ENCODE assay signal across 20 cellular contexts in genomic region chr6:39753745-39754084, GRCh38. TPM values are rescaled to one million over a fixed set of nuclear protein-coding genes. Genes with fewer than 3 reads are reported as not detected.
DNase-seq lines count a peak whose midpoint lies in the region; ATAC-seq, FAIRE-seq and TF ChIP-seq lines count a peak whose summit lies in the region.
"Had no signal": no experiment of that assay in that cellular context is flagged by ENCODE, and none has a peak within 500 bp of the region (broad histone marks: within the 10 kb centered on the region; RNA-seq: fewer than 3 reads in every experiment).

No MANE protein-coding gene starts in this region.

- TF ChIP-seq RAD21 in K562 (CRISPR knock-in tag; conservative IDR thresholded peaks at IDR 0.05 in 1 of 2, IDR thresholded peaks at IDR 0.05 in 1 of 2) = no peak

- POLR2A ChIA-PET in K562 (lab: Yijun Ruan, JAX) = interaction anchor here (0.6 kb wide), 1 partner anchor 393 kb away, joined by 3 read pairs; no protein-coding TSS in a partner anchor

- DNase-seq in K562 (ENCODE audit: extremely low read depth in 1 of 4, low spot score in 3 of 4) (no peak), pancreas (no peak), uterus (peak; percentile 53 to 62), BE2C (no peak), NCI-H1105 (lab: John Stamatoyannopoulos, UW) (no peak), cortex of kidney (lab: John Stamatoyannopoulos, UW) (no peak)
- DNase-seq: amniotic stem cell, DMS 273 treated with DMSO at 0.1 percent for 48 hours, mucosa of descending colon, MV-4-11, NCI-H2081 treated with DMSO at 0.1 percent for 48 hours, NCI-H526 treated with DMSO at 0.1 percent for 48 hours, T1000 had no signal

- ATAC-seq in K562 (no peak), gastroesophageal sphincter (peak; percentile 84), pancreas (peak in 3 of 4 donors; percentile 33 to 54 (median 45))
- ATAC-seq: activated CD4-positive, CD25-positive, alpha-beta regulatory T cell treated with anti-CD3 and anti-CD28 coated beads, Interleukin-2, amount 50 U/mL, for 24 hours; GM23338; mucosa of descending colon had no signal

- TF ChIP-seq EP300 in K562 (IDR thresholded peaks at IDR 0.05; ENCODE audit: low read length) (no peak), gastroesophageal sphincter (IDR thresholded peaks at IDR 0.05) (no peak)

- H3K9ac ChIP-seq in K562 (ENCODE audit: insufficient read depth in 1 of 2, low read depth in 2 of 2, low read length in 2 of 2) = no peak overlapping the region
- H3K9ac ChIP-seq: BLaER1 had no signal

- H3K4me1 ChIP-seq in K562 (replicated peaks in 1 of 2; ENCODE audit: control insufficient read depth in 2 of 2, insufficient read depth in 2 of 2, low read length in 2 of 2) = no peaks in the 10 kb centered on the region
- peaks cover 0 to 25% (median 4%) of the 10 kb centered on the region in 3 donors for H3K4me1 ChIP-seq in gastroesophageal sphincter
- no peaks in the 10 kb centered on the region for H3K4me1 ChIP-seq in pancreas
- H3K4me1 ChIP-seq in uterus = no peaks in the 10 kb centered on the region
- H3K4me1 ChIP-seq in BE2C = no peaks in the 10 kb centered on the region
- H3K4me1 ChIP-seq: BLaER1 had no signal

- intact Hi-C loops in K562 (cut with micrococcal nuclease) = no loop called here
- intact Hi-C loops in pancreas (cut with DNase I) = no loop called here
- intact Hi-C loops in uterus (cut with DNase I; ENCODE audit: low total_unique reads) = no loop called here

- 2% methylated on average over 3 of the region's 3 CpGs for WGBS in K562 (ENCODE audit: insufficient coverage, low coverage, missing lambda C conversion rate)
- 7 to 40% methylated on average over 1 to 3 of the region's 3 CpGs for WGBS in gastroesophageal sphincter (ENCODE audit: low coverage in 1 of 2), 2 donors
- 76 to 89% methylated on average over 3 of the region's 3 CpGs for WGBS in pancreas, 2 donors

- H2AFZ ChIP-seq in K562 (ENCODE audit: low read depth, low read length) = no peak overlapping the region
- H2AFZ ChIP-seq: GM23338 had no signal

- no peak overlapping the region for H3K27ac ChIP-seq in K562 (ENCODE audit: extremely low read depth, low read depth, low read length)
- peak overlapping the region in 3 of 4 donors; percentile 43 to 56 (median 45) for H3K27ac ChIP-seq in gastroesophageal sphincter
- no peak overlapping the region for H3K27ac ChIP-seq in pancreas
- peak overlapping the region; percentile 55 to 65 for H3K27ac ChIP-seq in uterus
- H3K27ac ChIP-seq: BLaER1 had no signal

- no peak for TF ChIP-seq POLR2A in K562 (conservative IDR thresholded peaks at IDR 0.05)
- no peak for TF ChIP-seq POLR2A in gastroesophageal sphincter (IDR thresholded peaks at IDR 0.05)
- TF ChIP-seq POLR2A in uterus (IDR thresholded peaks at IDR 0.05) = no peak

- no peaks in the 10 kb centered on the region for H3K9me1 ChIP-seq in K562 (ENCODE audit: control insufficient read depth, insufficient read depth, low read length)

- H4K20me1 ChIP-seq in K562 (replicated peaks; ENCODE audit: control insufficient read depth, insufficient read depth, low read length) = no peaks in the 10 kb centered on the region
- H4K20me1 ChIP-seq: BLaER1 had no signal

- no peaks in the 10 kb centered on the region for H3K36me3 ChIP-seq in K562 (ENCODE audit: control insufficient read depth, insufficient read depth, low read length)
- H3K36me3 ChIP-seq in gastroesophageal sphincter = no peaks in the 10 kb centered on the region
- H3K36me3 ChIP-seq in pancreas = no peaks in the 10 kb centered on the region
- no peaks in the 10 kb centered on the region for H3K36me3 ChIP-seq in uterus
- H3K36me3 ChIP-seq in BE2C = no peaks in the 10 kb centered on the region
- H3K36me3 ChIP-seq: BLaER1 had no signal

- H3K9me3 ChIP-seq in K562 (replicated peaks; ENCODE audit: control insufficient read depth, insufficient read depth, low read depth, low read length) (no peaks in the 10 kb centered on the region), gastroesophageal sphincter (no peaks in the 10 kb centered on the region), pancreas (no peaks in the 10 kb centered on the region), uterus (no peaks in the 10 kb centered on the region), BE2C (no peaks in the 10 kb centered on the region)
- H3K9me3 ChIP-seq: BLaER1, mucosa of descending colon had no signal

- FAIRE-seq in K562 (lab: Jason Lieb, UNC) (no peak), pancreas (lab: Jason Lieb, UNC) (no peak)
- FAIRE-seq: colon had no signal

- no peak for TF ChIP-seq CTCF in K562 (IDR thresholded peaks at IDR 0.05 in 2 of 3, conservative IDR thresholded peaks at IDR 0.05 in 1 of 3; ENCODE audit: insufficient read depth in 2 of 3, low read depth in 1 of 3, low read length in 3 of 3)
- TF ChIP-seq CTCF in gastroesophageal sphincter (IDR thresholded peaks at IDR 0.05) = no peak
- TF ChIP-seq CTCF in pancreas (IDR thresholded peaks at IDR 0.05) = no peak
- no peak for TF ChIP-seq CTCF in uterus (IDR thresholded peaks at IDR 0.05)
- TF ChIP-seq CTCF in BE2C (IDR thresholded peaks at IDR 0.05; ENCODE audit: low read depth, low read length) = no peak

- H3K4me2 ChIP-seq in K562 (ENCODE audit: insufficient read depth, low read length) = no peak overlapping the region
- H3K4me2 ChIP-seq: BLaER1, GM23338 had no signal

- no TSS peak for BruUV-seq in K562 (replicated peaks; lab: Mats Ljungman, UMichigan)

- H3K27me3 ChIP-seq in K562 (ENCODE audit: control insufficient read depth in 2 of 2, insufficient read depth in 2 of 2, low read length in 2 of 2) (no peaks in the 10 kb centered on the region; a peak in 3 of 5 replicates), gastroesophageal sphincter (no peaks in the 10 kb centered on the region), pancreas (no peaks in the 10 kb centered on the region), uterus (no peaks in the 10 kb centered on the region), BE2C (no peaks in the 10 kb centered on the region; the same call in 1 of the 2 replicates)
- H3K27me3 ChIP-seq: BLaER1 had no signal

- in situ Hi-C loops in K562 (cut with MboI) = no loop called here

- no peaks in the 10 kb centered on the region for H3K79me2 ChIP-seq in K562 (ENCODE audit: control insufficient read depth, insufficient read depth, low read length)

- CTCF ChIA-PET in K562 (lab: Yijun Ruan, JAX; ENCODE audit: low intra/inter-chr PET ratio) = no interaction called here

- H3K4me3 ChIP-seq in K562 = no peak overlapping the region
- H3K4me3 ChIP-seq in gastroesophageal sphincter = no peak overlapping the region
- H3K4me3 ChIP-seq in pancreas = no peak overlapping the region
- H3K4me3 ChIP-seq in uterus = no peak overlapping the region
- H3K4me3 ChIP-seq in BE2C (ENCODE audit: low read depth, low read length) = no peak overlapping the region
- H3K4me3 ChIP-seq: BLaER1, GM23338, mucosa of descending colon had no signal

RNA-seq across cellular contexts. Expression of gene KIF6, which starts 28.5 kb away (rescaled TPM):
- not detected in 2 replicates for total RNA-seq in K562 (2011; cell fraction: chromatin; rRNA removed; ENCODE audit: low replicate concordance)
- not detected in 2 replicates for total RNA-seq in K562 (2011; cell fraction: nucleolus; rRNA removed)
- not detected in 2 replicates for total RNA-seq in K562 (2011; cell fraction: nucleoplasm; rRNA removed)
- not detected in 2 replicates for total RNA-seq in K562 (2014; rRNA removed)
- not detected in 2 replicates for total RNA-seq in K562 (2014; rRNA removed; fragmentation: Illumina TruSeq; extraction: Trizol)
- not detected in 2 replicates for total RNA-seq in K562 (2015; rRNA removed; fragmentation: Illumina TruSeq; extraction: Trizol)
- total RNA-seq in K562 (2021) = not detected in 2 replicates
- not detected in 2 replicates for polyA plus RNA-seq in K562 (2011; rRNA removed)
- 0.04 TPM in 1 of 2 replicates, not detected in the other for polyA plus RNA-seq in K562 (2011; cell fraction: cytosol; rRNA removed)
- polyA plus RNA-seq in K562 (2011; cell fraction: nucleus; rRNA removed) = not detected in 2 replicates
- polyA plus RNA-seq in K562 (2012) = not detected in 2 replicates
- polyA plus RNA-seq in K562 (2014; fragmentation: Illumina TruSeq; extraction: Trizol) = not detected in 2 replicates
- polyA plus RNA-seq in K562 (2014; fragmentation: Nextera tagmentation; extraction: Ambion mirVana) = not detected
- not detected in 2 replicates for polyA plus RNA-seq in K562 (2014; rRNA removed)
- polyA minus RNA-seq in K562 (2011; rRNA and poly(A)+ RNA removed) = not detected in 2 replicates
- polyA minus RNA-seq in K562 (2011; cell fraction: cytosol; rRNA and poly(A)+ RNA removed) = not detected in 2 replicates
- polyA minus RNA-seq in K562 (2011; cell fraction: nucleus; rRNA and poly(A)+ RNA removed) = not detected in 2 replicates
- total RNA-seq in gastroesophageal sphincter = 1 to 10 TPM in 2 of 4 donors, under 1 TPM in 2; 0.47 to 2.3 (median 0.97) TPM
- total RNA-seq in pancreas = under 1 TPM; 0.19 to 0.78 (median 0.40) TPM
- polyA plus RNA-seq in pancreas = 1 to 10 TPM in 1 of 2 donors, under 1 TPM in 1; 0.57 to 1.0 TPM
- total RNA-seq in uterus = 1 to 10 TPM in 2 of 4 donors, under 1 TPM in 1, not detected in 1; 0.26 to 1.8 (median 1.6) TPM
- not detected for polyA plus RNA-seq in BE2C (2012; ENCODE audit: insufficient read depth, insufficient read length, low read depth)
- total RNA-seq: OCI-LY7 had no signal

RNA-seq across cellular contexts. Expression of gene DAAM2, which starts 38.5 kb away (rescaled TPM):
- total RNA-seq in K562 (2011; cell fraction: chromatin; rRNA removed; ENCODE audit: low replicate concordance) = not detected in 2 replicates
- not detected in 2 replicates for total RNA-seq in K562 (2011; cell fraction: nucleolus; rRNA removed)
- not detected in 2 replicates for total RNA-seq in K562 (2011; cell fraction: nucleoplasm; rRNA removed)
- total RNA-seq in K562 (2014; rRNA removed) (not detected in 2 replicates), K562 (2014; rRNA removed; fragmentation: Illumina TruSeq; extraction: Trizol) (not detected in 2 replicates), K562 (2015; rRNA removed; fragmentation: Illumina TruSeq; extraction: Trizol) (not detected in 2 replicates), K562 (2021) (0.04 and 0.07 TPM in 2 replicates), gastroesophageal sphincter (100 to 1,000 TPM; 200 to 373 (median 270) TPM), pancreas (1 to 10 TPM; 4.0 to 9.0 (median 7.2) TPM), uterus (10 to 100 TPM; 11.0 to 43.3 (median 26.4) TPM)
- polyA plus RNA-seq in K562 (2011; rRNA removed) (not detected in 2 replicates), K562 (2014; fragmentation: Illumina TruSeq; extraction: Trizol) (not detected in 2 replicates), K562 (2014; fragmentation: Nextera tagmentation; extraction: Ambion mirVana) (under 1 TPM in 1 of 2 experiments, not detected in 1; 0.01 TPM), K562 (2014; rRNA removed) (not detected in 2 replicates), pancreas (10 to 100 TPM in 1 of 2 donors, 1 to 10 TPM in 1; 4.6 to 10.5 TPM)
- not detected in 2 replicates for polyA plus RNA-seq in K562 (2011; cell fraction: cytosol; rRNA removed)
- not detected in 2 replicates for polyA plus RNA-seq in K562 (2011; cell fraction: nucleus; rRNA removed)
- polyA plus RNA-seq in K562 (2012) = 0.10 and 0.35 TPM in 2 replicates
- polyA minus RNA-seq in K562 (2011; rRNA and poly(A)+ RNA removed) = not detected in 2 replicates
- polyA minus RNA-seq in K562 (2011; cell fraction: cytosol; rRNA and poly(A)+ RNA removed) = not detected in 2 replicates
- polyA minus RNA-seq in K562 (2011; cell fraction: nucleus; rRNA and poly(A)+ RNA removed) = not detected in 2 replicates
- polyA plus RNA-seq in BE2C (2012; ENCODE audit: insufficient read depth, insufficient read length, low read depth) = not detected
- total RNA-seq: activated CD8-positive, alpha-beta memory T cell treated with anti-CD3 and anti-CD28 coated beads for 36 hours had no signal

Comparison
In these comparisons a context has a peak if more than half of its experiments do, and no peak if none do; other contexts are left out.
1. DNase-seq: peak in uterus (2 of 2); none in K562 (0 of 4), pancreas (0 of 6), BE2C (single experiment), NCI-H1105 (single experiment) and cortex of kidney (single experiment).
2. H3K27ac ChIP-seq: peak in gastroesophageal sphincter (3 of 4) and uterus (2 of 2); none in K562 (single experiment) and pancreas (0 of 4).
3. RNA of gene DAAM2, which starts 38.5 kb away (total RNA-seq): 200 to 373 TPM in gastroesophageal sphincter, 11.0 to 43.3 TPM in uterus and 4.0 to 9.0 TPM in pancreas; 0.04 to 0.07 TPM in K562; every median in the first group is over 4 times any median in the second.